In genomic region chr7:13990319-13990983, GRCh38 we compare ENCODE assay signal across 8 cellular contexts. TPM values are rescaled to one million over a fixed set of nuclear protein-coding genes. Genes with fewer than 3 reads are reported as not detected.
DNase-seq lines count a peak whose midpoint lies in the region; ATAC-seq, FAIRE-seq and TF ChIP-seq lines count a peak whose summit lies in the region.

No MANE protein-coding gene starts in this region.

- no peak overlapping the region for H3K4me3 Mint-ChIP-seq in stimulated activated effector memory CD8-positive, alpha-beta T cell treated with anti-CD3 and anti-CD28 coated beads, Interleukin-12 subunit alpha, Interleukin-12 subunit beta, amount 100 ng/mL, for 72 hours

- H3K36me3 ChIP-seq in kidney (ENCODE audit: control insufficient read depth in 1 of 2, insufficient read depth in 2 of 2, low read length in 2 of 2), result no peaks in the 10 kb centered on the region

- H3K4me1 ChIP-seq in kidney (ENCODE audit: control insufficient read depth in 1 of 2, insufficient read depth in 1 of 2, low read depth in 1 of 2, low read length in 2 of 2), result peaks cover 0 to 5% of the 10 kb centered on the region in 2 donors

- ATAC-seq in stimulated activated effector memory CD8-positive, alpha-beta T cell treated with anti-CD3 and anti-CD28 coated beads, Interleukin-12 subunit alpha, Interleukin-12 subunit beta, amount 100 ng/mL, for 72 hours, result peak; percentile 52

- H3K36me3 Mint-ChIP-seq in stimulated activated effector memory CD8-positive, alpha-beta T cell treated with anti-CD3 and anti-CD28 coated beads, Interleukin-12 subunit alpha, Interleukin-12 subunit beta, amount 100 ng/mL, for 72 hours, result no peaks in the 10 kb centered on the region

- no peak for TF ChIP-seq CTCF in kidney (IDR thresholded peaks at IDR 0.05; ENCODE audit: borderline replicate concordance, extremely low read depth, insufficient read depth)

- H3K27ac Mint-ChIP-seq in stimulated activated effector memory CD8-positive, alpha-beta T cell treated with anti-CD3 and anti-CD28 coated beads, Interleukin-12 subunit alpha, Interleukin-12 subunit beta, amount 100 ng/mL, for 72 hours, result no peak overlapping the region

- peak overlapping the region; percentile 23 to 70 for H3K9ac ChIP-seq in kidney (ENCODE audit: low read length in 2 of 2)

- H3K27ac ChIP-seq in kidney (ENCODE audit: low read depth in 2 of 2, low read length in 2 of 2), result peak overlapping the region; percentile 56 to 77

- no peaks in the 10 kb centered on the region for H3K9me3 ChIP-seq in kidney (ENCODE audit: control insufficient read depth in 1 of 2, low read length in 2 of 2)

- H3K9me3 Mint-ChIP-seq in stimulated activated effector memory CD8-positive, alpha-beta T cell treated with anti-CD3 and anti-CD28 coated beads, Interleukin-12 subunit alpha, Interleukin-12 subunit beta, amount 100 ng/mL, for 72 hours, result no peaks in the 10 kb centered on the region

- no peaks in the 10 kb centered on the region for H3K4me1 Mint-ChIP-seq in stimulated activated effector memory CD8-positive, alpha-beta T cell treated with anti-CD3 and anti-CD28 coated beads, Interleukin-12 subunit alpha, Interleukin-12 subunit beta, amount 100 ng/mL, for 72 hours

- intact Hi-C loops in kidney (cut with DNase I), result no loop called here

- FAIRE-seq in kidney (lab: Jason Lieb, UNC), result no peak

- DNase-seq in ELF-1 (ENCODE audit: low read depth, low spot score) (peak; percentile 93), H4 (ENCODE audit: low spot score) (peak; percentile 93), M059J (ENCODE audit: low read depth) (peak; percentile 83), SHP77 treated with DMSO at 0.1 percent for 48 hours (lab: John Stamatoyannopoulos, UW) (peak; percentile 98), cerebellum (ENCODE audit: low spot score) (peak; percentile 41), kidney (peak; percentile 75), activated gamma-delta T cell (lab: John Stamatoyannopoulos, UW) (no peak)
- peak in 1 of 2 donors; percentile 59 for DNase-seq in stimulated activated effector memory CD8-positive, alpha-beta T cell treated with anti-CD3 and anti-CD28 coated beads, Interleukin-12 subunit alpha, Interleukin-12 subunit beta, amount 100 ng/mL, for 72 hours (ENCODE audit: low spot score in 2 of 2)

- peak overlapping the region; percentile 74 to 79 for H3K4me3 ChIP-seq in kidney (ENCODE audit: low read length in 2 of 2)

RNA-seq across cellular contexts. Expression of gene ETV1, which starts 1.0 kb away (rescaled TPM):
- 19.3 and 26.3 TPM in 2 replicates for total RNA-seq in H4 (2014; rRNA removed; shearing (Covaris generic))
- total RNA-seq in M059J (2014; rRNA removed; shearing (Covaris generic)), result 9.0 and 11.9 TPM in 2 replicates
- 44.5 TPM for total RNA-seq in cerebellum
- 28.6 TPM for total RNA-seq in kidney
- 2.0 TPM for polyA plus RNA-seq in kidney (ENCODE audit: insufficient read depth, low read depth, low replicate concordance)
